Comparison of ENCODE assay signal across 19 cellular contexts in the genomic region with DNA sequence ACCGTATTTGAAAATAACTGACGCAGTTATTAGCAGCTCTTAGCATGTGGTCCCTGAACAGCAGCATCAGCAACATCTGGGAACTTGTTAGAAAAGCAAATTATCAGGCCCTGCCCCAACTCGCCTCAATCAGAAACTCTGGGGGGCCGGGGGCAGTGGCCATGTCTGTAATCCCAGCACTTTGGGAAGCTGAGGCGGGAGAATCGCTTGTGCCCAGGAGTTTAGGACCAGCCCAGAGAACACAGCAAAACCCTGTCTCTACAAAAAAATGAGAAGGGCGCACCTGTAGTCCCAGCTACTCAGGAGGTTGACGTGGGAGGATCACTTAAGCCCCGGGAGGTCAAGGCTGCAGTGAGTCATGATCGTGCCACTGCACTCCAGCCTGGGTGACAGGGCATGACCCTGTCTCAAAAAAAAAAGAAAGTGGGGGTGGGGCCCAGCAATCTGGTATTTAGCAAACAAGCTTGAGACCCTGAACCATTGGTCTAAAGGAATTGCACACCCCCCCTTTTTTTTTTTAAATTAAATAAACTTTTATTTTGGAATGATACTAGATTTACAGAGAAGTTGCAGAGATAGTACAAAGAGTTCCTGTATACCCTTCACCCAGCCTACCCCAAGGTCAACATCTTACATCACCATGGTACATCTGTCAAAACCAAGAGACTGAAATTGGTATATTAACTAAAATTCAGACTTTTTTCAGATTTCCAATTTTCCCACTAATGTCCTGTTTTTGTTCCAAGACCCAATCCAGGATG. TPM values are rescaled to one million over a fixed set of nuclear protein-coding genes. Genes with fewer than 3 reads are reported as not detected.
A peak's percentile ranks its signal among the peaks of the same experiment; 100 is the strongest.
DNase-seq lines count a peak whose midpoint lies in the region; ATAC-seq, FAIRE-seq and TF ChIP-seq lines count a peak whose summit lies in the region.
"Had no signal": no experiment of that assay in that cellular context is flagged by ENCODE, and none has a peak within 500 bp of the region (broad histone marks: within the 10 kb centered on the region; RNA-seq: fewer than 3 reads in every experiment).

No MANE protein-coding gene starts in this region.

- in situ Hi-C loops in HepG2 (cut with HindIII; ENCODE audit: extremely low pct_ligation_motif_present, low pct_unique_long_range_greater_than_20kb), result loop anchor here (5.0 to 10.0 kb wide), 2 partner anchors 84 to 291 kb away; no protein-coding TSS in a partner anchor

- H3K4me2 ChIP-seq in BLaER1 (0 out of 2 replicates have a peak overlapping the region, but pooled peaks have one; percentile 8), GM23338 (no peak overlapping the region), HepG2 (ENCODE audit: low read depth, low read length) (peak overlapping the region; percentile 99)

- TF ChIP-seq CTCF in GM23338 (conservative IDR thresholded peaks at IDR 0.05; ENCODE audit: low read depth in 2 of 2) (no peak), HepG2 (CRISPR knock-in tag; IDR thresholded peaks at IDR 0.05) (no peak)

- CTCF ChIA-PET in HepG2 (lab: Yijun Ruan, JAX; ENCODE audit: low intra/inter-chr PET ratio, low total read pairs), result interaction anchor here (2.2 to 3.0 kb wide), 2 partner anchors 21 to 85 kb away, joined by 12 to 36 read pairs; no protein-coding TSS in a partner anchor

- intact Hi-C loops in HepG2 (cut with micrococcal nuclease; ENCODE audit: unreplicated experiment), result loop anchor here (5.0 kb wide), 2 partner anchors 104 to 284 kb away; partner anchors contain the start of gene CSNK2A1

- H2AFZ ChIP-seq in GM23338 (no peak overlapping the region), HepG2 (ENCODE audit: low read length) (no peak overlapping the region)

- H3K27ac ChIP-seq in BLaER1, result no peak overlapping the region
- H3K27ac ChIP-seq in GM23338 (ENCODE audit: low read depth), result 0 out of 2 replicates have a peak overlapping the region, but pooled peaks have one; percentile 15
- H3K27ac ChIP-seq in HepG2 (ENCODE audit: extremely low read length, insufficient read depth, low read length), result peak overlapping the region; percentile 86
- H3K27ac ChIP-seq: pancreas, SK-N-MC, uterus had no signal

- H3K9me3 ChIP-seq in BLaER1 (no peaks in the 10 kb centered on the region), HepG2 (ENCODE audit: low read length) (no peaks in the 10 kb centered on the region)
- H3K9me3 ChIP-seq: pancreas, uterus had no signal

- no peak for ATAC-seq in GM23338
- peak; percentile 9 for ATAC-seq in HepG2

- H3K79me2 ChIP-seq in GM23338 (replicated peaks; ENCODE audit: insufficient read depth), result no peaks in the 10 kb centered on the region
- H3K79me2 ChIP-seq in HepG2 (ENCODE audit: insufficient read depth, low read length), result no peaks in the 10 kb centered on the region

- H3K9me2 ChIP-seq in GM23338 (ENCODE audit: insufficient read depth), result no peaks in the 10 kb centered on the region

- H4K20me1 ChIP-seq in BLaER1 (no peaks in the 10 kb centered on the region), GM23338 (replicated peaks; ENCODE audit: insufficient read depth) (no peaks in the 10 kb centered on the region; the same call in 1 of the 2 replicates), HepG2 (ENCODE audit: insufficient read depth, low read length) (peaks cover 7% of the 10 kb centered on the region)

- peaks cover 21% of the 10 kb centered on the region for H3K27me3 Mint-ChIP-seq in GM23338 (ENCODE audit: insufficient read depth, low read depth, poor library complexity)

- H3K4me3 ChIP-seq in BLaER1 (no peak overlapping the region), GM23338 (no peak overlapping the region), HepG2 (replicated peaks in 1 of 3; ENCODE audit: insufficient read depth in 1 of 3, low read depth in 2 of 3, low read length in 3 of 3) (peak overlapping the region; percentile 15 to 71 (median 58); a peak in 5 of 6 replicates)
- H3K4me3 ChIP-seq: pancreas, uterus had no signal

- no peak overlapping the region for H3K27ac Mint-ChIP-seq in GM23338
- H3K27ac Mint-ChIP-seq: activated CD4-positive, alpha-beta memory T cell treated with anti-CD3 and anti-CD28 coated beads for 36 hours; activated naive CD4-positive, alpha-beta T cell treated with anti-CD3 and anti-CD28 coated beads, Interleukin-2, amount 10 ng/mL, durations not matched to agents 7 days and 5 days; memory B cell had no signal

- no peak overlapping the region for H3K9ac ChIP-seq in BLaER1
- peak overlapping the region; percentile 67 for H3K9ac ChIP-seq in HepG2 (ENCODE audit: insufficient read depth, low read depth, low read length)

- peaks cover 16% of the 10 kb centered on the region for H3K4me1 Mint-ChIP-seq in GM23338

- no peak overlapping the region for H3K4me3 Mint-ChIP-seq in GM23338
- H3K4me3 Mint-ChIP-seq: activated CD4-positive, alpha-beta memory T cell treated with anti-CD3 and anti-CD28 coated beads for 36 hours; activated naive CD4-positive, alpha-beta T cell treated with anti-CD3 and anti-CD28 coated beads, Interleukin-2, amount 10 ng/mL, durations not matched to agents 7 days and 5 days; memory B cell had no signal

- H3K36me3 ChIP-seq in BLaER1 (peaks cover 21% of the 10 kb centered on the region), GM23338 (ENCODE audit: insufficient read depth) (no peaks in the 10 kb centered on the region), HepG2 (replicated peaks in 1 of 2; ENCODE audit: control insufficient read depth in 1 of 2, insufficient read depth in 2 of 2, low read length in 2 of 2) (peaks cover 11 to 34% of the 10 kb centered on the region in 2 experiments)
- H3K36me3 ChIP-seq: uterus had no signal

- POLR2A ChIA-PET in HepG2 (lab: Yijun Ruan, JAX), result interaction anchor here (0.9 to 2.6 kb wide), 14 partner anchors 14 to 299 kb away, joined by 3 to 19 read pairs (median 5); partner anchors contain the start of genes CSNK2A1, NRSN2, RBCK1 and SCRT2

- DNase-seq in GM23338 (ENCODE audit: low spot score) (no peak), RKO (ENCODE audit: low spot score) (peak; percentile 44), HepG2 (ENCODE audit: low spot score) (peak; percentile 84), NCI-H1436 (lab: John Stamatoyannopoulos, UW) (no peak), GM12891 (ENCODE audit: insufficient read length, low spot score) (no peak)
- no peak for DNase-seq in activated CD8-positive, alpha-beta memory T cell treated with anti-CD3 and anti-CD28 coated beads for 24 hours

- BruUV-seq in HepG2 (replicated peaks; lab: Mats Ljungman, UMichigan), result no TSS peak

- H3K4me1 ChIP-seq in BLaER1 (peaks cover 15% of the 10 kb centered on the region), GM23338 (ENCODE audit: insufficient read depth) (peaks cover 4% of the 10 kb centered on the region; the same call in 1 of the 2 replicates), HepG2 (ENCODE audit: insufficient read depth, low read length) (peaks cover 47% of the 10 kb centered on the region)
- H3K4me1 ChIP-seq: uterus had no signal

- 27% methylated on average over 10 of the region's 10 CpGs for WGBS in HepG2 (ENCODE audit: low lambda C conversion rate)

- peaks cover 7% of the 10 kb centered on the region; the same call in 1 of the 2 replicates for H3F3A ChIP-seq in GM23338 (replicated peaks; ENCODE audit: low read depth)

- peaks cover 46% of the 10 kb centered on the region for H3K36me3 Mint-ChIP-seq in GM23338 (ENCODE audit: low read depth)
- H3K36me3 Mint-ChIP-seq: memory B cell had no signal

- peaks cover 10% of the 10 kb centered on the region; the same call in 2 of the 3 replicates for H3K9me3 Mint-ChIP-seq in GM23338
- H3K9me3 Mint-ChIP-seq: CD4-positive, CD25-positive, alpha-beta regulatory T cell; memory B cell had no signal

- H3K27me3 ChIP-seq in BLaER1, result peaks cover 13% of the 10 kb centered on the region; the same call in 1 of the 2 replicates
- no peaks in the 10 kb centered on the region for H3K27me3 ChIP-seq in GM23338 (ENCODE audit: insufficient read depth)
- no peaks in the 10 kb centered on the region for H3K27me3 ChIP-seq in HepG2 (ENCODE audit: control insufficient read depth in 1 of 2, insufficient read depth in 2 of 2, low read length in 2 of 2)
- H3K27me3 ChIP-seq: pancreas, uterus had no signal

- no peak for TF ChIP-seq RAD21 in HepG2 (CRISPR knock-in tag; IDR thresholded peaks at IDR 0.05)

- FAIRE-seq in HepG2 (lab: Jason Lieb, UNC), result peak; percentile 63
- no peak for FAIRE-seq in GM12891 (lab: Jason Lieb, UNC)
- FAIRE-seq: kidney, pancreas had no signal

- TF ChIP-seq POLR2A in HepG2 (IDR thresholded peaks at IDR 0.05; ENCODE audit: insufficient read depth in 1 of 2, low read depth in 2 of 2, low read length in 2 of 2) (peak in 1 of 2 experiments; percentile 35; a peak in 2 of 4 replicates), GM12891 (IDR thresholded peaks at IDR 0.05; ENCODE audit: low read depth, low read length) (no peak)

- TF ChIP-seq EP300 in HepG2 (IDR thresholded peaks at IDR 0.05; ENCODE audit: low read depth in 2 of 2, low read length in 2 of 2) (peak; percentile 44 to 51; a peak in 2 of 4 replicates), HepG2 (CRISPR knock-in tag; IDR thresholded peaks at IDR 0.05; ENCODE audit: borderline replicate concordance) (no peak)

RNA-seq across cellular contexts. Expression of gene SRXN1, which starts 6.7 kb away (rescaled TPM):
- 18.6 and 26.6 TPM in 2 replicates for total RNA-seq in GM23338 (2014; rRNA removed; shearing (Covaris generic))
- polyA plus RNA-seq in GM23338 (2016; fragmentation: Nextera tagmentation; extraction: Ambion mirVana) (8.0 and 8.4 TPM in 2 replicates), HepG2 (2011; rRNA removed) (29.9 and 41.3 TPM in 2 replicates)
- 87.7 and 98.2 TPM in 2 replicates for total RNA-seq in HepG2 (2016; rRNA removed; fragmentation: Illumina TruSeq; extraction: Trizol)
- total RNA-seq in HepG2 (2016; cell fraction: cytosol; rRNA removed; fragmentation: Illumina TruSeq; extraction: Trizol; ENCODE audit: low read depth), result 26.2 and 26.7 TPM in 2 replicates
- 85.6 and 95.5 TPM in 2 replicates for total RNA-seq in HepG2 (2016; cell fraction: insoluble cytoplasmic fraction; rRNA removed; fragmentation: Illumina TruSeq; extraction: Trizol)
- total RNA-seq in HepG2 (2016; cell fraction: membrane; rRNA removed; fragmentation: Illumina TruSeq; extraction: Trizol), result 86.8 and 92.3 TPM in 2 replicates
- total RNA-seq in HepG2 (2016; cell fraction: nucleus; rRNA removed; fragmentation: Illumina TruSeq; extraction: Trizol), result 37.3 and 40.4 TPM in 2 replicates
- 26.1 and 37.8 TPM in 2 replicates for polyA plus RNA-seq in HepG2 (2011; cell fraction: cytosol; rRNA removed)
- polyA plus RNA-seq in HepG2 (2011; cell fraction: nucleus; rRNA removed), result 10.4 and 16.8 TPM in 2 replicates
- polyA plus RNA-seq in HepG2 (2012), result 39.7 and 59.3 TPM in 2 replicates
- 18.8 and 21.5 TPM in 2 replicates for polyA plus RNA-seq in HepG2 (2016; cell fraction: cytosol; fragmentation: Illumina TruSeq; extraction: Trizol; ENCODE audit: low read depth)
- polyA plus RNA-seq in HepG2 (2016; cell fraction: insoluble cytoplasmic fraction; fragmentation: Illumina TruSeq; extraction: Trizol; ENCODE audit: low read depth), result 78.8 and 84.6 TPM in 2 replicates
- 49.8 and 51.3 TPM in 2 replicates for polyA plus RNA-seq in HepG2 (2016; cell fraction: membrane; fragmentation: Illumina TruSeq; extraction: Trizol; ENCODE audit: low read depth)
- polyA plus RNA-seq in HepG2 (2016; cell fraction: nucleus; fragmentation: Illumina TruSeq; extraction: Trizol; ENCODE audit: insufficient read depth, low read depth), result 53.3 and 55.5 TPM in 2 replicates
- polyA minus RNA-seq in HepG2 (2011; rRNA and poly(A)+ RNA removed; ENCODE audit: low replicate concordance), result 29.6 and 43.5 TPM in 2 replicates
- 17.1 and 26.2 TPM in 2 replicates for polyA minus RNA-seq in HepG2 (2011; cell fraction: cytosol; rRNA and poly(A)+ RNA removed)
- 8.4 and 15.7 TPM in 2 replicates for polyA minus RNA-seq in HepG2 (2011; cell fraction: nucleus; rRNA and poly(A)+ RNA removed)
- polyA plus RNA-seq in GM12891 (2012; ENCODE audit: low read depth, missing spikeins), result 3.7 TPM

RNA-seq across cellular contexts. Expression of gene SCRT2, which starts 29.3 kb away (rescaled TPM):
- total RNA-seq in GM23338 (2014; rRNA removed; shearing (Covaris generic)), result 0.31 and 0.35 TPM in 2 replicates
- 0.28 TPM in 1 of 2 replicates, not detected in the other for polyA plus RNA-seq in GM23338 (2016; fragmentation: Nextera tagmentation; extraction: Ambion mirVana)
- total RNA-seq in HepG2 (2016; rRNA removed; fragmentation: Illumina TruSeq; extraction: Trizol), result not detected in 2 replicates
- total RNA-seq in HepG2 (2016; cell fraction: cytosol; rRNA removed; fragmentation: Illumina TruSeq; extraction: Trizol; ENCODE audit: low read depth), result not detected in 2 replicates
- total RNA-seq in HepG2 (2016; cell fraction: insoluble cytoplasmic fraction; rRNA removed; fragmentation: Illumina TruSeq; extraction: Trizol), result not detected in 2 replicates
- not detected in 2 replicates for total RNA-seq in HepG2 (2016; cell fraction: membrane; rRNA removed; fragmentation: Illumina TruSeq; extraction: Trizol)
- not detected in 2 replicates for total RNA-seq in HepG2 (2016; cell fraction: nucleus; rRNA removed; fragmentation: Illumina TruSeq; extraction: Trizol)
- not detected in 2 replicates for polyA plus RNA-seq in HepG2 (2011; rRNA removed)
- polyA plus RNA-seq in HepG2 (2011; cell fraction: cytosol; rRNA removed), result not detected in 2 replicates
- polyA plus RNA-seq in HepG2 (2011; cell fraction: nucleus; rRNA removed), result not detected in 2 replicates
- polyA plus RNA-seq in HepG2 (2012), result not detected in 2 replicates
- not detected in 2 replicates for polyA plus RNA-seq in HepG2 (2016; cell fraction: cytosol; fragmentation: Illumina TruSeq; extraction: Trizol; ENCODE audit: low read depth)
- not detected in 2 replicates for polyA plus RNA-seq in HepG2 (2016; cell fraction: insoluble cytoplasmic fraction; fragmentation: Illumina TruSeq; extraction: Trizol; ENCODE audit: low read depth)
- not detected in 2 replicates for polyA plus RNA-seq in HepG2 (2016; cell fraction: membrane; fragmentation: Illumina TruSeq; extraction: Trizol; ENCODE audit: low read depth)
- not detected in 2 replicates for polyA plus RNA-seq in HepG2 (2016; cell fraction: nucleus; fragmentation: Illumina TruSeq; extraction: Trizol; ENCODE audit: insufficient read depth, low read depth)
- polyA minus RNA-seq in HepG2 (2011; rRNA and poly(A)+ RNA removed; ENCODE audit: low replicate concordance), result not detected in 2 replicates
- not detected in 2 replicates for polyA minus RNA-seq in HepG2 (2011; cell fraction: cytosol; rRNA and poly(A)+ RNA removed)
- not detected in 2 replicates for polyA minus RNA-seq in HepG2 (2011; cell fraction: nucleus; rRNA and poly(A)+ RNA removed)
- not detected for polyA plus RNA-seq in GM12891 (2012; ENCODE audit: low read depth, missing spikeins)
- total RNA-seq: activated CD4-positive, alpha-beta memory T cell treated with anti-CD3 and anti-CD28 coated beads for 36 hours; CD4-positive, CD25-positive, alpha-beta regulatory T cell; G401; kidney; sciatic nerve; T-helper 1 cell treated with Interleukin-12 subunit alpha and Interleukin-12 subunit beta and Interleukin-4 antibody, amounts not matched to agents 30 ng/mL and 1 ng/mL, for 36 hours; uterus had no signal
- polyA plus RNA-seq: CD4-positive, CD25-positive, alpha-beta regulatory T cell had no signal

RNA-seq across cellular contexts. Expression of gene TCF15, which starts 36.2 kb away (rescaled TPM):
- total RNA-seq in GM23338 (2014; rRNA removed; shearing (Covaris generic)), result 2.0 and 3.8 TPM in 2 replicates
- polyA plus RNA-seq in GM23338 (2016; fragmentation: Nextera tagmentation; extraction: Ambion mirVana) (4.0 and 4.2 TPM in 2 replicates), HepG2 (2011; rRNA removed) (not detected in 2 replicates)
- not detected in 2 replicates for total RNA-seq in HepG2 (2016; rRNA removed; fragmentation: Illumina TruSeq; extraction: Trizol)
- not detected in 2 replicates for total RNA-seq in HepG2 (2016; cell fraction: cytosol; rRNA removed; fragmentation: Illumina TruSeq; extraction: Trizol; ENCODE audit: low read depth)
- total RNA-seq in HepG2 (2016; cell fraction: insoluble cytoplasmic fraction; rRNA removed; fragmentation: Illumina TruSeq; extraction: Trizol), result not detected in 2 replicates
- total RNA-seq in HepG2 (2016; cell fraction: membrane; rRNA removed; fragmentation: Illumina TruSeq; extraction: Trizol), result not detected in 2 replicates
- total RNA-seq in HepG2 (2016; cell fraction: nucleus; rRNA removed; fragmentation: Illumina TruSeq; extraction: Trizol), result not detected in 2 replicates
- not detected in 2 replicates for polyA plus RNA-seq in HepG2 (2011; cell fraction: cytosol; rRNA removed)
- not detected in 2 replicates for polyA plus RNA-seq in HepG2 (2011; cell fraction: nucleus; rRNA removed)
- not detected in 2 replicates for polyA plus RNA-seq in HepG2 (2012)
- polyA plus RNA-seq in HepG2 (2016; cell fraction: cytosol; fragmentation: Illumina TruSeq; extraction: Trizol; ENCODE audit: low read depth), result not detected in 2 replicates
- polyA plus RNA-seq in HepG2 (2016; cell fraction: insoluble cytoplasmic fraction; fragmentation: Illumina TruSeq; extraction: Trizol; ENCODE audit: low read depth), result not detected in 2 replicates
- polyA plus RNA-seq in HepG2 (2016; cell fraction: membrane; fragmentation: Illumina TruSeq; extraction: Trizol; ENCODE audit: low read depth), result not detected in 2 replicates
- polyA plus RNA-seq in HepG2 (2016; cell fraction: nucleus; fragmentation: Illumina TruSeq; extraction: Trizol; ENCODE audit: insufficient read depth, low read depth), result not detected in 2 replicates
- polyA minus RNA-seq in HepG2 (2011; rRNA and poly(A)+ RNA removed; ENCODE audit: low replicate concordance), result not detected in 2 replicates
- not detected in 2 replicates for polyA minus RNA-seq in HepG2 (2011; cell fraction: cytosol; rRNA and poly(A)+ RNA removed)
- polyA minus RNA-seq in HepG2 (2011; cell fraction: nucleus; rRNA and poly(A)+ RNA removed), result not detected in 2 replicates
- polyA plus RNA-seq in GM12891 (2012; ENCODE audit: low read depth, missing spikeins), result not detected
- total RNA-seq: activated CD4-positive, alpha-beta memory T cell treated with anti-CD3 and anti-CD28 coated beads for 36 hours; CD4-positive, CD25-positive, alpha-beta regulatory T cell; T-helper 1 cell treated with Interleukin-12 subunit alpha and Interleukin-12 subunit beta and Interleukin-4 antibody, amounts not matched to agents 30 ng/mL and 1 ng/mL, for 36 hours had no signal
- polyA plus RNA-seq: CD4-positive, CD25-positive, alpha-beta regulatory T cell; neural cell had no signal

Comparison
In these comparisons a context has a peak if more than half of its experiments do, and no peak if none do; other contexts are left out.
1. H3K4me3 ChIP-seq: peak in HepG2 (3 of 3); none in BLaER1 (single experiment) and GM23338 (single experiment).
2. DNase-seq: peak in RKO (single experiment) and HepG2 (single experiment); none in GM23338 (single experiment), NCI-H1436 (single experiment), activated CD8-positive, alpha-beta memory T cell treated with anti-CD3 and anti-CD28 coated beads for 24 hours (single experiment) and GM12891 (single experiment).